5 cellular contexts compared by ENCODE assay signal in the genomic region with DNA sequence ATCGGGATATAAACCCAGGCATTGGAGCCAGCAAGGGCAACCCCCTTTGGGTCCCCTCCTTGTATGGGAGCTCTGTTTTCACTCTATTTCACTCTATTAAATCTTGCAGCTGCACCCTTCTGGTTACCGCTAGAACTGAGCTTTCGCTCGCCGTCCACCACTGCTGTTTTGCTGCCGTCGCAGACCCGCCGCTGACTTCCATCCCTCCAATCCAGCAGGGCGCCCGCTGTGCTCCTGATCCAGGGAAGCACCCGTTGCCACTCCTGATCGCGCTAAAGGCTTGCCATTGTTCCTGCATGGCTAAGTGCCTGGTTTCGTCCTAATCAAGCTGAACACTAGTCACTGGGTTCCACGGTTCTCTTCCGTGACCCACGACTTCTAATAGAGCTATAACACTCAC.
DNase-seq lines count a peak whose midpoint lies in the region; ATAC-seq, FAIRE-seq and TF ChIP-seq lines count a peak whose summit lies in the region.
"Not testable (repeated sequence)": the region's sequence is repeated elsewhere in the genome, so short reads cannot be mapped to it uniquely, and the experiment has no call there.

No MANE protein-coding gene starts in this region.

- not testable (repeated sequence) for H3K4me2 ChIP-seq in K562 (ENCODE audit: insufficient read depth, low read length)

- H3K9ac ChIP-seq in K562 (ENCODE audit: insufficient read depth in 1 of 2, low read depth in 2 of 2, low read length in 2 of 2), result not testable (repeated sequence)

- H4K20me1 ChIP-seq in K562 (replicated peaks; ENCODE audit: control insufficient read depth, insufficient read depth, low read length), result not testable (repeated sequence)

- not testable (repeated sequence) for H3K4me1 ChIP-seq in K562 (replicated peaks in 1 of 2; ENCODE audit: control insufficient read depth in 2 of 2, insufficient read depth in 2 of 2, low read length in 2 of 2); lung (ENCODE audit: control insufficient read depth in 2 of 2, insufficient read depth in 2 of 2, low read length in 2 of 2); testis

- WGBS in K562 (ENCODE audit: insufficient coverage, low coverage, missing lambda C conversion rate), result 61% methylated on average over 7 of the region's 18 CpGs
- WGBS in lung, 2 donors, result 96 to 98% methylated on average over 18 of the region's 18 CpGs
- 77 to 80% methylated on average over 18 of the region's 18 CpGs for WGBS in testis, 2 donors

- not testable (repeated sequence) for H3K9me3 ChIP-seq in K562 (replicated peaks; ENCODE audit: control insufficient read depth, insufficient read depth, low read depth, low read length); lung (ENCODE audit: control insufficient read depth in 2 of 2, insufficient read depth in 1 of 2, low read length in 1 of 2); testis

- not testable (repeated sequence) for H3K9me3 Mint-ChIP-seq in WTC11, nephron progenitor cell

- TF ChIP-seq RAD21 in K562 (CRISPR knock-in tag; conservative IDR thresholded peaks at IDR 0.05 in 1 of 2, IDR thresholded peaks at IDR 0.05 in 1 of 2), result not testable (repeated sequence)

- H2AFZ ChIP-seq in K562 (ENCODE audit: low read depth, low read length), result 0 out of 2 replicates have a peak overlapping the region, but pooled peaks have one; percentile 59

- H3K9me1 ChIP-seq in K562 (ENCODE audit: control insufficient read depth, insufficient read depth, low read length), result not testable (repeated sequence)

- not testable (repeated sequence) for H3K27me3 Mint-ChIP-seq in WTC11 (ENCODE audit: low read depth); nephron progenitor cell (ENCODE audit: low read depth, poor library complexity)

- not testable (repeated sequence) for TF ChIP-seq EP300 in K562 (IDR thresholded peaks at IDR 0.05; ENCODE audit: low read length)

- H3K27ac Mint-ChIP-seq in WTC11, result peak overlapping the region; percentile 62; the same call in 1 of the 2 replicates
- peak overlapping the region; percentile 63 for H3K27ac Mint-ChIP-seq in nephron progenitor cell

- BruUV-seq in K562 (replicated peaks; lab: Mats Ljungman, UMichigan), result not testable (repeated sequence)

- DNase-seq in WTC11 (ENCODE audit: low spot score); K562 (ENCODE audit: extremely low read depth in 1 of 4, low spot score in 3 of 4); nephron progenitor cell: not testable (repeated sequence)
- peak; percentile 5 for DNase-seq in lung (ENCODE audit: low spot score)
- peak; percentile 17 for DNase-seq in testis

- FAIRE-seq in K562 (lab: Jason Lieb, UNC), result not testable (repeated sequence)

- H3K4me1 Mint-ChIP-seq in WTC11, nephron progenitor cell: not testable (repeated sequence)

- H3K36me3 ChIP-seq in K562 (ENCODE audit: control insufficient read depth, insufficient read depth, low read length); lung (ENCODE audit: control insufficient read depth in 2 of 2, insufficient read depth in 2 of 2, low read length in 2 of 2); testis (ENCODE audit: low read depth, missing control alignments): not testable (repeated sequence)

- intact Hi-C loops in K562 (cut with micrococcal nuclease); testis (cut with DNase I; ENCODE audit: low total_unique reads): not testable (repeated sequence)

- POLR2A ChIA-PET in WTC11 (lab: Charles Lee), result not testable (repeated sequence)
- POLR2A ChIA-PET in K562 (lab: Yijun Ruan, JAX), result interaction anchor here (0.7 to 0.9 kb wide), 2 partner anchors 16 to 132 kb away, joined by 3 read pairs; no protein-coding TSS in a partner anchor

- not testable (repeated sequence) for TF ChIP-seq POLR2A in K562 (conservative IDR thresholded peaks at IDR 0.05); testis (IDR thresholded peaks at IDR 0.05)

- CTCF ChIA-PET in WTC11 (lab: Charles Lee); K562 (lab: Yijun Ruan, JAX; ENCODE audit: low intra/inter-chr PET ratio): not testable (repeated sequence)

- in situ Hi-C loops in K562 (cut with MboI), result not testable (repeated sequence)

- H3K4me3 ChIP-seq in K562, lung: not testable (repeated sequence)
- H3K4me3 ChIP-seq in testis, result peak overlapping the region in 1 of 2 donors; percentile 27

- not testable (repeated sequence) for H3K27ac ChIP-seq in K562 (ENCODE audit: extremely low read depth, low read depth, low read length); lung (ENCODE audit: low read depth in 1 of 2, low read length in 1 of 2); testis

- not testable (repeated sequence) for H3K4me3 Mint-ChIP-seq in WTC11, nephron progenitor cell

- H3K36me3 Mint-ChIP-seq in WTC11, result not testable (repeated sequence)
- peaks cover 14% of the 10 kb centered on the region for H3K36me3 Mint-ChIP-seq in nephron progenitor cell (ENCODE audit: low read depth)

- ATAC-seq in WTC11; K562; lung (ENCODE audit: insufficient read depth, low FRiP score): not testable (repeated sequence)

- not testable (repeated sequence) for H3K79me2 ChIP-seq in K562 (ENCODE audit: control insufficient read depth, insufficient read depth, low read length)

- TF ChIP-seq CTCF in WTC11 (IDR thresholded peaks at IDR 0.05); K562 (IDR thresholded peaks at IDR 0.05 in 2 of 3, conservative IDR thresholded peaks at IDR 0.05 in 1 of 3; ENCODE audit: insufficient read depth in 2 of 3, low read depth in 1 of 3, low read length in 3 of 3); lung (IDR thresholded peaks at IDR 0.05; ENCODE audit: control extremely low read depth, extremely low read depth); nephron progenitor cell (IDR thresholded peaks at IDR 0.05); testis (IDR thresholded peaks at IDR 0.05): not testable (repeated sequence)

- H3K27me3 ChIP-seq in K562 (ENCODE audit: control insufficient read depth in 2 of 2, insufficient read depth in 2 of 2, low read length in 2 of 2); lung (ENCODE audit: control insufficient read depth, insufficient read depth); testis: not testable (repeated sequence)

TF ChIP-seq in K562, 482 proteins besides CTCF, POLR2A, EP300 and RAD21:
- TF ChIP-seq ZBTB33 (CRISPR knock-in tag; IDR thresholded peaks at IDR 0.05), result peak; percentile 52
